In the genomic region with DNA sequence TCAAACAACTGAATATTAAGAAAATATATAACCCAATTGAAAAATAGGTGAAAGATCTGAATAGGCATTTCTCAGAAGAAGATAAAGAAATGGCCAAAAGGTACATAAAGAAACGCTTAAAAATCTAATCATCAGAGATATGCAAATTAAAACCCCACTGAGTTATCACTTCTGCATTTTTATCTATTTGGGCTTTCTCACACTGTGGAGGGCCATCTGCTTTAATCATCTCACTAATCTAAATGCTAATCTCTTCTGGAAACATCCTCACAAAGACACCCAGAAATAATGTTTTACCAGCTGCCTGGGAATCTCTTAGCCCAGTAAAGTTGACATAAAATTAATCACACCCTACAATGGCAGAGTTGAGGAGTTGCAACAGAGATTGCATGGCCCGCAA, we compare ENCODE assay signal across 14 cellular contexts.
"Had no signal": no experiment of that assay in that cellular context is flagged by ENCODE, and none has a peak within 500 bp of the region (broad histone marks: within the 10 kb centered on the region; RNA-seq: fewer than 3 reads in every experiment).

No MANE protein-coding gene starts in this region.

- H3K27ac Mint-ChIP-seq: dendritic cell treated with granulocyte-macrophage colony-stimulating factor and Interleukin-4, amounts not matched to agents 40 ng/mL and 50 ng/mL, for 4 days; nephron; stimulated activated memory B cell treated with anti-CD40 and anti-IgM and Interleukin-4, amounts not matched to agents 10 μg/mL and 1 μg/mL and 100 μg/mL, for 72 hours had no signal

- DNase-seq: activated CD4-positive, alpha-beta T cell treated with anti-CD3 and anti-CD28 coated beads, Interleukin-2, amount 50 U/mL, for 1 hour; activated naive CD4-positive, alpha-beta T cell treated with anti-CD3 and anti-CD28 coated beads, Interleukin-2, amount 50 U/mL, for 16 hours; activated T-cell treated with anti-CD3 and anti-CD28 coated beads for 4 hours; effector memory CD4-positive, alpha-beta T cell; foreskin keratinocyte; kidney glomerular epithelial cell; left ventricle myocardium superior; nucleus accumbens; posterior cingulate gyrus; stimulated activated CD4-positive, alpha-beta T cell treated with anti-CD3 and anti-CD28 coated beads, Interleukin-2, amount 100 ng/mL, for 48 hours had no signal

- H3K4me1 Mint-ChIP-seq: nephron; stimulated activated memory B cell treated with anti-CD40 and anti-IgM and Interleukin-4, amounts not matched to agents 10 μg/mL and 1 μg/mL and 100 μg/mL, for 72 hours had no signal

- H3K4me3 Mint-ChIP-seq: dendritic cell treated with granulocyte-macrophage colony-stimulating factor and Interleukin-4, amounts not matched to agents 40 ng/mL and 50 ng/mL, for 4 days; nephron; stimulated activated memory B cell treated with anti-CD40 and anti-IgM and Interleukin-4, amounts not matched to agents 10 μg/mL and 1 μg/mL and 100 μg/mL, for 72 hours had no signal

- ATAC-seq: activated CD4-positive, CD25-positive, alpha-beta regulatory T cell treated with anti-CD3 and anti-CD28 coated beads, Interleukin-2, amount 50 U/mL, for 24 hours; foreskin keratinocyte; left ventricle myocardium superior; stimulated activated memory B cell treated with anti-CD40 and anti-IgM and Interleukin-4, amounts not matched to agents 10 μg/mL and 1 μg/mL and 100 μg/mL, for 72 hours had no signal

- H3K36me3 Mint-ChIP-seq: stimulated activated memory B cell treated with anti-CD40 and anti-IgM and Interleukin-4, amounts not matched to agents 10 μg/mL and 1 μg/mL and 100 μg/mL, for 72 hours had no signal

- H3K9me3 Mint-ChIP-seq: dendritic cell treated with granulocyte-macrophage colony-stimulating factor and Interleukin-4, amounts not matched to agents 40 ng/mL and 50 ng/mL, for 4 days; nephron had no signal

- H3K27me3 Mint-ChIP-seq: dendritic cell treated with granulocyte-macrophage colony-stimulating factor and Interleukin-4, amounts not matched to agents 40 ng/mL and 50 ng/mL, for 4 days; stimulated activated memory B cell treated with anti-CD40 and anti-IgM and Interleukin-4, amounts not matched to agents 10 μg/mL and 1 μg/mL and 100 μg/mL, for 72 hours had no signal
